8 cellular contexts compared by ENCODE assay signal in the genomic region with DNA sequence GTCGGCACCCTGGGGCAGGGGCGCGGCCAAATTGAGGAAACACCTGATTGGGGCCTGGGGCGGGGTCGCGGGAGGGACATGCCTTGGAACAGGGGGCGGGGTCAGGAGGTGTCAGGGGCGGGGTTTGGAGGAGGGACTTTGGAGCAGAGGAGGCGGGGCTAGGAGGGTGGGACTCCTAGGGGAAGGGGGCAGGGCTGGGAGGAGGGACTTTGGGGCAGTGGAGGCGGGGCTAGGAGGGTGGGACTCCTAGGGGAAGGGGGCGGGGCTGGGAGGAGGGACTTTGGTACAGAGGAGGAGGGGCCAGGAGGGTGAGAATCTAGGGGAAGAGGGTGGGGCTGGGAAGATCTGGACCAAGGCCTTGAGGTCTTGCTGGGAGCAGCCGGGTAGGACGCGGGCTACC. TPM values are rescaled to one million over a fixed set of nuclear protein-coding genes. Genes with fewer than 3 reads are reported as not detected.
DNase-seq lines count a peak whose midpoint lies in the region; ATAC-seq, FAIRE-seq and TF ChIP-seq lines count a peak whose summit lies in the region.

No MANE protein-coding gene starts in this region.

- no peak overlapping the region for H3K56ac ChIP-seq in H1 (replicated peaks; ENCODE audit: insufficient read length, low read depth, low read length)

- TF ChIP-seq RAD21 in H1 (IDR thresholded peaks at IDR 0.05 in 1 of 2, conservative IDR thresholded peaks at IDR 0.05 in 1 of 2; ENCODE audit: low read depth in 2 of 2, low read length in 2 of 2), result no peak

- H3K18ac ChIP-seq in H1 (ENCODE audit: extremely low read depth, low read length), result no peak overlapping the region

- H3K4me3 ChIP-seq in Caco-2 (ENCODE audit: low read depth, low read length) (no peak overlapping the region), H1 (ENCODE audit: extremely low read depth in 1 of 4, insufficient read depth in 2 of 4, low read depth in 3 of 4, low read length in 4 of 4) (peak overlapping the region in 1 of 4 experiments; percentile 55; a peak in 1 of 8 replicates), testis (peak overlapping the region; percentile 10 to 29)

- no peak overlapping the region for H3K4me3 Mint-ChIP-seq in Caco-2 (ENCODE audit: unreplicated experiment)
- peak overlapping the region; percentile 72 for H3K4me3 Mint-ChIP-seq in natural killer cell treated with Interleukin-12 subunit alpha and Interleukin-12 subunit beta and Interleukin-15 and Interleukin-18, amount 100 ng/mL, for 72 hours

- no peak overlapping the region for H4K5ac ChIP-seq in H1 (ENCODE audit: insufficient read length, low read depth, low read length)

- DNase-seq in Caco-2, result peak; percentile 76 to 89
- DNase-seq in MV-4-11 (lab: John Stamatoyannopoulos, UW), result peak; percentile 66
- DNase-seq in activated CD4-positive, alpha-beta T cell treated with anti-CD3 and anti-CD28 coated beads, Interleukin-2, amount 50 U/mL, for 48 hours, result peak; percentile 80 to 81
- DNase-seq in H1 (ENCODE audit: low read depth in 1 of 2, low spot score in 2 of 2), result peak; percentile 91 to 97
- peak; percentile 75 for DNase-seq in natural killer cell treated with Interleukin-12 subunit alpha and Interleukin-12 subunit beta and Interleukin-15 and Interleukin-18, amount 100 ng/mL, for 72 hours (ENCODE audit: low spot score)
- peak; percentile 86 for DNase-seq in testis
- DNase-seq in dedifferentiated amniotic fluid mesenchymal stem cell (ENCODE audit: extremely low spot score), result no peak
- no peak for DNase-seq in DMS79 treated with DMSO at 0.1 percent for 48 hours (lab: John Stamatoyannopoulos, UW)

- H2BK5ac ChIP-seq in H1 (ENCODE audit: low read depth, low read length), result 0 out of 2 replicates have a peak overlapping the region, but pooled peaks have one; percentile 5

- no peak overlapping the region for H3K4ac ChIP-seq in H1 (replicated peaks; ENCODE audit: insufficient read length, low read depth, low read length)

- H2BK20ac ChIP-seq in H1 (ENCODE audit: low read length), result no peak overlapping the region

- H3K23ac ChIP-seq in H1 (ENCODE audit: insufficient read length), result no peak overlapping the region

- H2AFZ ChIP-seq in H1 (ENCODE audit: low read length), result no peak overlapping the region

- no peak overlapping the region for H2BK120ac ChIP-seq in H1 (replicated peaks; ENCODE audit: low read depth, low read length)

- peaks cover 6% of the 10 kb centered on the region for H3K4me1 Mint-ChIP-seq in Caco-2 (ENCODE audit: low read depth, unreplicated experiment)
- peaks cover 15 to 27% of the 10 kb centered on the region in 2 donors for H3K4me1 Mint-ChIP-seq in natural killer cell treated with Interleukin-12 subunit alpha and Interleukin-12 subunit beta and Interleukin-15 and Interleukin-18, amount 100 ng/mL, for 72 hours (ENCODE audit: low read depth in 2 of 2)

- H2BK15ac ChIP-seq in H1 (ENCODE audit: low read length), result no peak overlapping the region

- no peaks in the 10 kb centered on the region for H3K27me3 Mint-ChIP-seq in Caco-2 (ENCODE audit: insufficient read depth, unreplicated experiment)
- H3K27me3 Mint-ChIP-seq in natural killer cell treated with Interleukin-12 subunit alpha and Interleukin-12 subunit beta and Interleukin-15 and Interleukin-18, amount 100 ng/mL, for 72 hours, result peaks cover 0 to 2% of the 10 kb centered on the region in 2 donors

- H3K27me3 ChIP-seq in Caco-2 (replicated peaks; ENCODE audit: control insufficient read depth, insufficient read depth, low read length) (no peaks in the 10 kb centered on the region; the same call in 1 of the 2 replicates), H1 (replicated peaks in 1 of 4; ENCODE audit: control insufficient read depth in 3 of 4, extremely low read depth in 1 of 4, insufficient read depth in 3 of 4, low read length in 3 of 4) (no peaks in the 10 kb centered on the region; a peak in 1 of 7 replicates), testis (no peaks in the 10 kb centered on the region)

- H3K23me2 ChIP-seq in H1 (ENCODE audit: low read depth, low read length), result peaks cover 4% of the 10 kb centered on the region; the same call in 1 of the 2 replicates

- H3K14ac ChIP-seq in H1 (ENCODE audit: insufficient read length), result no peak overlapping the region

- H4K91ac ChIP-seq in H1 (replicated peaks; ENCODE audit: insufficient read length, low read length), result no peak overlapping the region

- peaks cover 12% of the 10 kb centered on the region for H3K36me3 Mint-ChIP-seq in Caco-2 (ENCODE audit: insufficient read depth, unreplicated experiment)
- no peaks in the 10 kb centered on the region for H3K36me3 Mint-ChIP-seq in natural killer cell treated with Interleukin-12 subunit alpha and Interleukin-12 subunit beta and Interleukin-15 and Interleukin-18, amount 100 ng/mL, for 72 hours

- TF ChIP-seq CTCF in Caco-2 (IDR thresholded peaks at IDR 0.05; ENCODE audit: insufficient read depth in 1 of 2, low read depth in 1 of 2, low read length in 1 of 2, severe bottlenecking in 1 of 2, unreplicated experiment in 1 of 2) (no peak), H1 (IDR thresholded peaks at IDR 0.05; ENCODE audit: control extremely low read depth in 1 of 3, insufficient read depth in 1 of 3, low read depth in 1 of 3, low read length in 3 of 3) (no peak), testis (IDR thresholded peaks at IDR 0.05) (no peak)

- POLR2A ChIA-PET in Caco-2 (lab: Charles Lee) (no interaction called here), H1 (lab: Charles Lee; ENCODE audit: partially characterized antibody) (interaction anchor here (1.0 to 3.4 kb wide), 5 partner anchors 13 to 52 kb away, joined by 4 to 57 read pairs (median 6); a partner anchor contains a TSS)

- no peak overlapping the region for H3K9ac ChIP-seq in H1 (replicated peaks in 1 of 4; ENCODE audit: extremely low read depth in 1 of 4, low read depth in 3 of 4, low read length in 3 of 4)

- H3K79me2 ChIP-seq in H1 (ENCODE audit: control insufficient read depth in 1 of 2, insufficient read depth in 2 of 2, low read length in 2 of 2), result no peaks in the 10 kb centered on the region

- H2AK5ac ChIP-seq in H1 (ENCODE audit: low read depth, low read length), result no peak overlapping the region; the same call in 1 of the 2 replicates

- TF ChIP-seq POLR2A in H1 (IDR thresholded peaks at IDR 0.05; ENCODE audit: control extremely low read depth in 1 of 2, low read depth in 2 of 2, low read length in 2 of 2) (no peak), testis (IDR thresholded peaks at IDR 0.05) (no peak)

- H3K4me1 ChIP-seq in Caco-2, result no peaks in the 10 kb centered on the region
- H3K4me1 ChIP-seq in H1 (replicated peaks in 1 of 4; ENCODE audit: control insufficient read depth in 3 of 4, insufficient read depth in 4 of 4, low read length in 3 of 4), result peaks cover 0 to 19% (median 8%) of the 10 kb centered on the region in 4 experiments; a peak in 5 of 7 replicates
- peaks cover 3% of the 10 kb centered on the region for H3K4me1 ChIP-seq in testis

- H3K79me1 ChIP-seq in H1 (ENCODE audit: low read depth, low read length), result peaks cover 3% of the 10 kb centered on the region; the same call in 1 of the 2 replicates

- BruUV-seq in Caco-2 (replicated peaks; lab: Mats Ljungman, UMichigan), result no TSS peak

- intact Hi-C loops in Caco-2 (cut with micrococcal nuclease; ENCODE audit: unreplicated experiment) (loop anchor here (2.0 kb wide), 1 partner anchor 17 kb away; no protein-coding TSS in a partner anchor), testis (cut with DNase I; ENCODE audit: low total_unique reads) (no loop called here)

- H3K9me3 Mint-ChIP-seq in Caco-2 (ENCODE audit: unreplicated experiment), result no peaks in the 10 kb centered on the region
- H3K9me3 Mint-ChIP-seq in natural killer cell treated with Interleukin-12 subunit alpha and Interleukin-12 subunit beta and Interleukin-15 and Interleukin-18, amount 100 ng/mL, for 72 hours, result no peaks in the 10 kb centered on the region

- WGBS in H1 (ENCODE audit: extremely low coverage in 1 of 2, insufficient coverage in 1 of 2, insufficient read length in 1 of 2, insufficient replicate concordance in 2 of 2, low coverage in 1 of 2, low lambda C conversion rate in 2 of 2, missing lambda C conversion rate in 1 of 2), 2 experiments, result 88% methylated on average over 7 of the region's 14 CpGs; no CpG with 5 or more reads in 1 of the 2 experiments
- WGBS in testis, 2 donors, result 33 to 35% methylated on average over 14 of the region's 14 CpGs

- no peak overlapping the region for H3K27ac Mint-ChIP-seq in Caco-2 (ENCODE audit: unreplicated experiment)
- no peak overlapping the region for H3K27ac Mint-ChIP-seq in natural killer cell treated with Interleukin-12 subunit alpha and Interleukin-12 subunit beta and Interleukin-15 and Interleukin-18, amount 100 ng/mL, for 72 hours

- no peak for TF ChIP-seq EP300 in H1 (IDR thresholded peaks at IDR 0.05; ENCODE audit: borderline replicate concordance in 1 of 2, low read depth in 2 of 2, low read length in 2 of 2)

- no peak overlapping the region for H2BK12ac ChIP-seq in H1 (ENCODE audit: low read depth, low read length)

- CTCF ChIA-PET in Caco-2 (lab: Charles Lee) (no interaction called here), H1 (lab: Charles Lee; ENCODE audit: partially characterized antibody) (interaction anchor here (1.3 to 1.8 kb wide), 4 partner anchors 8 to 52 kb away, joined by 3 to 6 read pairs (median 4); a partner anchor contains a TSS)

- FAIRE-seq in H1 (lab: Jason Lieb, UNC), result peak; percentile 28

- ATAC-seq in natural killer cell treated with Interleukin-12 subunit alpha and Interleukin-12 subunit beta and Interleukin-15 and Interleukin-18, amount 100 ng/mL, for 72 hours, result peak; percentile 76 to 87

- H3K27ac ChIP-seq in H1 (ENCODE audit: low read depth, low read length), result no peak overlapping the region
- H3K27ac ChIP-seq in testis, result no peak overlapping the region

- no peak overlapping the region; a peak in 2 of 4 replicates for H3K4me2 ChIP-seq in H1 (ENCODE audit: insufficient read depth in 1 of 2, low read depth in 2 of 2, low read length in 2 of 2)

- H4K8ac ChIP-seq in H1 (ENCODE audit: extremely low read depth, insufficient read depth, low read length), result no peak overlapping the region; the same call in 1 of the 2 replicates

- no peaks in the 10 kb centered on the region for H3K36me3 ChIP-seq in Caco-2 (ENCODE audit: control insufficient read depth, insufficient read depth, low read length)
- no peaks in the 10 kb centered on the region for H3K36me3 ChIP-seq in H1 (ENCODE audit: control insufficient read depth in 2 of 4, insufficient read depth in 4 of 4, low read length in 3 of 4)
- no peaks in the 10 kb centered on the region for H3K36me3 ChIP-seq in testis (ENCODE audit: low read depth, missing control alignments)

- peaks cover 0 to 1% of the 10 kb centered on the region in 2 experiments for H4K20me1 ChIP-seq in H1 (replicated peaks in 1 of 2; ENCODE audit: control insufficient read depth in 1 of 2, insufficient read depth in 2 of 2, low read length in 2 of 2)

- H3K9me3 ChIP-seq in Caco-2 (no peaks in the 10 kb centered on the region), H1 (ENCODE audit: insufficient read depth in 2 of 2, low read depth in 1 of 2, low read length in 1 of 2) (no peaks in the 10 kb centered on the region; a peak in 1 of 4 replicates), testis (no peaks in the 10 kb centered on the region)

RNA-seq across cellular contexts. Expression of a gene that starts 21.9 kb away (rescaled TPM):
- 6.5 and 7.3 TPM in 2 replicates for total RNA-seq in Caco-2 (2022)
- total RNA-seq in H1 (2021; fragmentation: NEBNext Ultra II Directional; extraction: Animal tissue kit (Norgen Biotek cat#: 25700)), result 11.0 and 12.4 TPM in 2 replicates
- polyA plus RNA-seq in H1 (2011; rRNA removed), result 2.2 and 4.9 TPM in 2 replicates
- polyA plus RNA-seq in H1 (2011; cell fraction: cytosol; rRNA removed), result 1.6 TPM
- polyA plus RNA-seq in H1 (2011; cell fraction: nucleus; rRNA removed), result 6.1 TPM
- polyA plus RNA-seq in H1 (2012, experiment 1 of 2), result 3.6 to 9.3 TPM (median 7.1 TPM) in 4 replicates
- 4.5 TPM for polyA plus RNA-seq in H1 (2012, experiment 2 of 2)
- 37.6 TPM for polyA plus RNA-seq in H1 (2013, experiment 1 of 2)
- polyA plus RNA-seq in H1 (2013, experiment 2 of 2), result 33.0 TPM
- polyA minus RNA-seq in H1 (2011; rRNA and poly(A)+ RNA removed), result 2.1 and 2.7 TPM in 2 replicates
- polyA minus RNA-seq in H1 (2011; cell fraction: cytosol; rRNA and poly(A)+ RNA removed), result 8.6 TPM
- polyA minus RNA-seq in H1 (2011; cell fraction: nucleus; rRNA and poly(A)+ RNA removed), result 4.9 TPM
- total RNA-seq in natural killer cell treated with Interleukin-12 subunit alpha and Interleukin-12 subunit beta and Interleukin-15 and Interleukin-18, amount 100 ng/mL, for 72 hours, result under 1 TPM; 0.14 to 0.42 TPM
- 1 to 10 TPM; 2.4 to 2.7 TPM for total RNA-seq in testis
- polyA plus RNA-seq in testis (ENCODE audit: insufficient read depth, low read depth, low replicate concordance), result 1.4 TPM

RNA-seq across cellular contexts. Expression of a gene that starts 24.0 kb away (rescaled TPM):
- 375 and 381 TPM in 2 replicates for total RNA-seq in Caco-2 (2022)
- 224 and 225 TPM in 2 replicates for total RNA-seq in H1 (2021; fragmentation: NEBNext Ultra II Directional; extraction: Animal tissue kit (Norgen Biotek cat#: 25700))
- 231 and 249 TPM in 2 replicates for polyA plus RNA-seq in H1 (2011; rRNA removed)
- 107 TPM for polyA plus RNA-seq in H1 (2011; cell fraction: cytosol; rRNA removed)
- 178 TPM for polyA plus RNA-seq in H1 (2011; cell fraction: nucleus; rRNA removed)
- polyA plus RNA-seq in H1 (2012, experiment 1 of 2), result 154 to 271 TPM (median 239 TPM) in 4 replicates
- 352 TPM for polyA plus RNA-seq in H1 (2012, experiment 2 of 2)
- 604 TPM for polyA plus RNA-seq in H1 (2013, experiment 1 of 2)
- 663 TPM for polyA plus RNA-seq in H1 (2013, experiment 2 of 2)
- polyA minus RNA-seq in H1 (2011; rRNA and poly(A)+ RNA removed), result 147 and 178 TPM in 2 replicates
- 102 TPM for polyA minus RNA-seq in H1 (2011; cell fraction: cytosol; rRNA and poly(A)+ RNA removed)
- 58.9 TPM for polyA minus RNA-seq in H1 (2011; cell fraction: nucleus; rRNA and poly(A)+ RNA removed)
- total RNA-seq in natural killer cell treated with Interleukin-12 subunit alpha and Interleukin-12 subunit beta and Interleukin-15 and Interleukin-18, amount 100 ng/mL, for 72 hours, result 10 to 100 TPM; 64.4 to 80.9 TPM
- 100 to 1,000 TPM; 149 to 155 TPM for total RNA-seq in testis
- 187 TPM for polyA plus RNA-seq in testis (ENCODE audit: insufficient read depth, low read depth, low replicate concordance)

RNA-seq across cellular contexts. Expression of a gene that starts 30.4 kb away (rescaled TPM):
- total RNA-seq in Caco-2 (2022), result 77.3 and 77.4 TPM in 2 replicates
- 61.9 and 64.9 TPM in 2 replicates for total RNA-seq in H1 (2021; fragmentation: NEBNext Ultra II Directional; extraction: Animal tissue kit (Norgen Biotek cat#: 25700))
- polyA plus RNA-seq in H1 (2011; rRNA removed), result 36.9 and 46.4 TPM in 2 replicates
- polyA plus RNA-seq in H1 (2011; cell fraction: cytosol; rRNA removed), result 44.2 TPM
- 30.1 TPM for polyA plus RNA-seq in H1 (2011; cell fraction: nucleus; rRNA removed)
- 25.4 to 44.2 TPM (median 41.0 TPM) in 4 replicates for polyA plus RNA-seq in H1 (2012, experiment 1 of 2)
- 36.9 TPM for polyA plus RNA-seq in H1 (2012, experiment 2 of 2)
- polyA plus RNA-seq in H1 (2013, experiment 1 of 2), result 18.6 TPM
- polyA plus RNA-seq in H1 (2013, experiment 2 of 2), result 17.3 TPM
- 11.5 and 19.1 TPM in 2 replicates for polyA minus RNA-seq in H1 (2011; rRNA and poly(A)+ RNA removed)
- polyA minus RNA-seq in H1 (2011; cell fraction: cytosol; rRNA and poly(A)+ RNA removed), result 24.4 TPM
- 18.2 TPM for polyA minus RNA-seq in H1 (2011; cell fraction: nucleus; rRNA and poly(A)+ RNA removed)
- total RNA-seq in natural killer cell treated with Interleukin-12 subunit alpha and Interleukin-12 subunit beta and Interleukin-15 and Interleukin-18, amount 100 ng/mL, for 72 hours, result 100 to 1,000 TPM in 1 of 2 donors, 10 to 100 TPM in 1; 60.6 to 104 TPM
- total RNA-seq in testis, result 10 to 100 TPM; 32.8 to 35.2 TPM
- 17.8 TPM for polyA plus RNA-seq in testis (ENCODE audit: insufficient read depth, low read depth, low replicate concordance)

RNA-seq across cellular contexts. Expression of a gene that starts 40.0 kb away (rescaled TPM):
- total RNA-seq in Caco-2 (2022), result 3.6 and 3.9 TPM in 2 replicates
- total RNA-seq in H1 (2021; fragmentation: NEBNext Ultra II Directional; extraction: Animal tissue kit (Norgen Biotek cat#: 25700)), result 0.89 and 1.0 TPM in 2 replicates
- 0.45 and 0.61 TPM in 2 replicates for polyA plus RNA-seq in H1 (2011; rRNA removed)
- polyA plus RNA-seq in H1 (2011; cell fraction: cytosol; rRNA removed), result 0.28 TPM
- polyA plus RNA-seq in H1 (2011; cell fraction: nucleus; rRNA removed), result 1.3 TPM
- 0.66 to 0.84 TPM (median 0.73 TPM) in 4 replicates for polyA plus RNA-seq in H1 (2012, experiment 1 of 2)
- polyA plus RNA-seq in H1 (2012, experiment 2 of 2), result 0.68 TPM
- polyA plus RNA-seq in H1 (2013, experiment 1 of 2), result 0.39 TPM
- polyA plus RNA-seq in H1 (2013, experiment 2 of 2), result 0.44 TPM
- polyA minus RNA-seq in H1 (2011; rRNA and poly(A)+ RNA removed), result 0.68 and 1.9 TPM in 2 replicates
- polyA minus RNA-seq in H1 (2011; cell fraction: cytosol; rRNA and poly(A)+ RNA removed), result 0.37 TPM
- polyA minus RNA-seq in H1 (2011; cell fraction: nucleus; rRNA and poly(A)+ RNA removed), result 0.80 TPM
- 1 to 10 TPM; 2.1 to 4.6 TPM for total RNA-seq in natural killer cell treated with Interleukin-12 subunit alpha and Interleukin-12 subunit beta and Interleukin-15 and Interleukin-18, amount 100 ng/mL, for 72 hours
- total RNA-seq in testis, result 1 to 10 TPM; 1.6 to 2.2 TPM
- 0.66 TPM for polyA plus RNA-seq in testis (ENCODE audit: insufficient read depth, low read depth, low replicate concordance)

RNA-seq across cellular contexts. Expression of a gene that starts 51.2 kb away (rescaled TPM):
- total RNA-seq in Caco-2 (2022), result 0.32 TPM in 1 of 2 replicates, not detected in the other
- 1.1 TPM in 1 of 2 replicates, not detected in the other for total RNA-seq in H1 (2021; fragmentation: NEBNext Ultra II Directional; extraction: Animal tissue kit (Norgen Biotek cat#: 25700))
- 0.27 and 0.41 TPM in 2 replicates for polyA plus RNA-seq in H1 (2011; rRNA removed)
- polyA plus RNA-seq in H1 (2011; cell fraction: cytosol; rRNA removed), result 0.18 TPM
- polyA plus RNA-seq in H1 (2011; cell fraction: nucleus; rRNA removed), result 0.46 TPM
- 0.23 TPM in 1 of 4 replicates, not detected in the others for polyA plus RNA-seq in H1 (2012, experiment 1 of 2)
- polyA plus RNA-seq in H1 (2012, experiment 2 of 2), result 0.54 TPM
- 0.28 TPM for polyA plus RNA-seq in H1 (2013, experiment 1 of 2)
- polyA plus RNA-seq in H1 (2013, experiment 2 of 2), result 0.26 TPM
- polyA minus RNA-seq in H1 (2011; rRNA and poly(A)+ RNA removed), result not detected in 2 replicates
- polyA minus RNA-seq in H1 (2011; cell fraction: cytosol; rRNA and poly(A)+ RNA removed), result not detected
- polyA minus RNA-seq in H1 (2011; cell fraction: nucleus; rRNA and poly(A)+ RNA removed), result not detected
- total RNA-seq in natural killer cell treated with Interleukin-12 subunit alpha and Interleukin-12 subunit beta and Interleukin-15 and Interleukin-18, amount 100 ng/mL, for 72 hours, result under 1 TPM in 1 of 2 donors, not detected in 1; 0.45 TPM
- 10 to 100 TPM; 21.8 to 26.1 TPM for total RNA-seq in testis
- 112 TPM for polyA plus RNA-seq in testis (ENCODE audit: insufficient read depth, low read depth, low replicate concordance)

Comparison
In these comparisons a context has a peak if more than half of its experiments do, and no peak if none do; other contexts are left out.
1. DNase-seq: peak in Caco-2 (2 of 2), MV-4-11 (single experiment), activated CD4-positive, alpha-beta T cell treated with anti-CD3 and anti-CD28 coated beads, Interleukin-2, amount 50 U/mL, for 48 hours (2 of 2), H1 (2 of 2), natural killer cell treated with Interleukin-12 subunit alpha and Interleukin-12 subunit beta and Interleukin-15 and Interleukin-18, amount 100 ng/mL, for 72 hours (single experiment) and testis (single experiment); none in dedifferentiated amniotic fluid mesenchymal stem cell (single experiment) and DMS79 treated with DMSO at 0.1 percent for 48 hours (single experiment).